ENCODE assay signal across 1 cellular context in the genomic region with DNA sequence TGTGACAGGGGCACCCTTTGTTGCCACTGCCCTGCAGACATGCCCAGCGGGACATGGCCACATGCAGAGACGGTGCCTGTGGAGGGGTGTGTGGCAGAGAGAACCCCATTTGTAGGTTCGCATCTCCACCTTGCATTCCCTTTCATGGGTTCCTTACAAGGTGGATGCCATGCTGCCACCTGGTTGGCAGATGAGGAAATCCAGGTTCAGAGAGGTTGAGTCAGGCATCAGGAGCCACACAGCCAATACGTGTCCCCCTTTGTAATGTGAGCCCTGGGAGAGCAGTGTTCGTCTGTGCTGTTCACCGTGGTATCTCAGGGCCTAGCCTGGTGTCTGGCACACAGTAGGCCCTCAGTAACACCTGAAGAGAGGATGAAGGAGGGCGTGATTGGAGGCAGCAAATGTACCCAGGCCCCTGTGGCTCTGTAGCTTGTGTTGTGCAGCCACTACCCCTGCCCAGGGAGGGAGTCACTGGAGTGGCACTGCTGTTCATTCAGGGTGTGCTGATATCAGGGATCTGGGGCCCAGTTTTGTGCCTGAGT.
TF ChIP-seq lines count a peak whose summit lies in the region.

No MANE protein-coding gene starts in this region.

TF ChIP-seq in IMR-90, 13 proteins besides CTCF, POLR2A, EP300 and RAD21:
- TF ChIP-seq RCOR1 (IDR thresholded peaks at IDR 0.05; ENCODE audit: insufficient replicate concordance, low read length), result no peak
- TF ChIP-seq SMC3 (IDR thresholded peaks at IDR 0.05; ENCODE audit: low read depth, low read length), result no peak
- no peak for TF ChIP-seq RFX5 (IDR thresholded peaks at IDR 0.05; ENCODE audit: low read depth, low read length)
- no peak for TF ChIP-seq MXI1 (IDR thresholded peaks at IDR 0.05; ENCODE audit: borderline replicate concordance, low read depth, low read length)
- TF ChIP-seq, protein P1, sequence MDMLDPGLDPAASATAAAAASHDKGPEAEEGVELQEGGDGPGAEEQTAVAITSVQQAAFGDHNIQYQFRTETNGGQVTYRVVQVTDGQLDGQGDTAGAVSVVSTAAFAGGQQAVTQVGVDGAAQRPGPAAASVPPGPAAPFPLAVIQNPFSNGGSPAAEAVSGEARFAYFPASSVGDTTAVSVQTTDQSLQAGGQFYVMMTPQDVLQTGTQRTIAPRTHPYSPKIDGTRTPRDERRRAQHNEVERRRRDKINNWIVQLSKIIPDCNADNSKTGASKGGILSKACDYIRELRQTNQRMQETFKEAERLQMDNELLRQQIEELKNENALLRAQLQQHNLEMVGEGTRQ (IDR thresholded peaks at IDR 0.05; ENCODE audit: low read depth, low read length), result no peak
- TF ChIP-seq, protein P2, sequence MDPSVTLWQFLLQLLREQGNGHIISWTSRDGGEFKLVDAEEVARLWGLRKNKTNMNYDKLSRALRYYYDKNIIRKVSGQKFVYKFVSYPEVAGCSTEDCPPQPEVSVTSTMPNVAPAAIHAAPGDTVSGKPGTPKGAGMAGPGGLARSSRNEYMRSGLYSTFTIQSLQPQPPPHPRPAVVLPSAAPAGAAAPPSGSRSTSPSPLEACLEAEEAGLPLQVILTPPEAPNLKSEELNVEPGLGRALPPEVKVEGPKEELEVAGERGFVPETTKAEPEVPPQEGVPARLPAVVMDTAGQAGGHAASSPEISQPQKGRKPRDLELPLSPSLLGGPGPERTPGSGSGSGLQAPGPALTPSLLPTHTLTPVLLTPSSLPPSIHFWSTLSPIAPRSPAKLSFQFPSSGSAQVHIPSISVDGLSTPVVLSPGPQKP (IDR thresholded peaks at IDR 0.05; ENCODE audit: borderline replicate concordance, low read depth, low read length), result no peak
- TF ChIP-seq MAZ (IDR thresholded peaks at IDR 0.05; ENCODE audit: borderline replicate concordance, low read depth, low read length), result no peak
- TF ChIP-seq FOS (IDR thresholded peaks at IDR 0.05; ENCODE audit: low read depth, low read length), result no peak
- no peak for TF ChIP-seq BHLHE40 (IDR thresholded peaks at IDR 0.05; ENCODE audit: low read depth, low read length)
- no peak for TF ChIP-seq CHD1 (IDR thresholded peaks at IDR 0.05; ENCODE audit: low read depth, low read length)
- TF ChIP-seq CEBPB (IDR thresholded peaks at IDR 0.05; ENCODE audit: low read depth, low read length), result no peak
- TF ChIP-seq NFE2L2 (IDR thresholded peaks at IDR 0.05; ENCODE audit: low read depth, low read length), result no peak
- no peak for TF ChIP-seq MAFK (IDR thresholded peaks at IDR 0.05; ENCODE audit: low read depth, low read length)
